In genomic region chr7:45033931-45034290, GRCh38 we compare ENCODE assay signal across 10 cellular contexts. TPM values are rescaled to one million over a fixed set of nuclear protein-coding genes. Genes with fewer than 3 reads are reported as not detected.
A peak's percentile ranks its signal among the peaks of the same experiment; 100 is the strongest.
DNase-seq lines count a peak whose midpoint lies in the region; ATAC-seq and TF ChIP-seq lines count a peak whose summit lies in the region.
"Had no signal": no experiment of that assay in that cellular context is flagged by ENCODE, and none has a peak within 500 bp of the region (broad histone marks: within the 10 kb centered on the region; RNA-seq: fewer than 3 reads in every experiment).

No MANE protein-coding gene starts in this region.

- peaks cover 0 to 26% (median 6%) of the 10 kb centered on the region in 9 donors for H3K36me3 ChIP-seq in heart right ventricle

- no peak for ATAC-seq in activated CD8-positive, alpha-beta T cell treated with anti-CD3 and anti-CD28 coated beads for 36 hours
- peak in 7 of 8 donors; percentile 65 to 77 (median 72) for ATAC-seq in heart right ventricle
- no peak for ATAC-seq in stimulated activated memory B cell treated with anti-CD40 and anti-IgM and Interleukin-4, amounts not matched to agents 10 μg/mL and 1 μg/mL and 100 μg/mL, for 72 hours

- no peak overlapping the region for H3K4me3 ChIP-seq in heart right ventricle
- H3K4me3 ChIP-seq: Peyer's patch had no signal

- TF ChIP-seq CTCF in activated CD8-positive, alpha-beta T cell treated with anti-CD3 and anti-CD28 coated beads for 36 hours (IDR thresholded peaks at IDR 0.05), result no peak
- TF ChIP-seq CTCF in heart right ventricle (IDR thresholded peaks at IDR 0.05) (no peak), endothelial cell (IDR thresholded peaks at IDR 0.05; ENCODE audit: unreplicated experiment) (no peak)

- H3K4me3 Mint-ChIP-seq in activated CD4-positive, alpha-beta T cell treated with anti-CD3 and anti-CD28 coated beads, Interleukin-2, amount 10 ng/mL, durations not matched to agents 24 days and 14 days, result peak overlapping the region; percentile 44
- H3K4me3 Mint-ChIP-seq in activated CD8-positive, alpha-beta T cell treated with anti-CD3 and anti-CD28 coated beads for 36 hours, result no peak overlapping the region
- H3K4me3 Mint-ChIP-seq in stimulated activated memory B cell treated with anti-CD40 and anti-IgM and Interleukin-4, amounts not matched to agents 10 μg/mL and 1 μg/mL and 100 μg/mL, for 72 hours, result no peak overlapping the region
- H3K4me3 Mint-ChIP-seq in endothelial cell (ENCODE audit: unreplicated experiment), result no peak overlapping the region

- H3K27me3 Mint-ChIP-seq in activated CD4-positive, alpha-beta T cell treated with anti-CD3 and anti-CD28 coated beads, Interleukin-2, amount 10 ng/mL, durations not matched to agents 24 days and 14 days, result no peaks in the 10 kb centered on the region
- H3K27me3 Mint-ChIP-seq in activated CD8-positive, alpha-beta T cell treated with anti-CD3 and anti-CD28 coated beads for 36 hours, result no peaks in the 10 kb centered on the region
- H3K27me3 Mint-ChIP-seq in stimulated activated memory B cell treated with anti-CD40 and anti-IgM and Interleukin-4, amounts not matched to agents 10 μg/mL and 1 μg/mL and 100 μg/mL, for 72 hours, result no peaks in the 10 kb centered on the region
- no peaks in the 10 kb centered on the region for H3K27me3 Mint-ChIP-seq in endothelial cell (ENCODE audit: unreplicated experiment)

- H3K4me1 ChIP-seq in heart right ventricle, result peaks cover 0 to 58% (median 21%) of the 10 kb centered on the region in 9 donors

- H3K27ac Mint-ChIP-seq in activated CD4-positive, alpha-beta T cell treated with anti-CD3 and anti-CD28 coated beads, Interleukin-2, amount 10 ng/mL, durations not matched to agents 24 days and 14 days, result peak overlapping the region; percentile 30
- peak overlapping the region; percentile 85 for H3K27ac Mint-ChIP-seq in activated CD8-positive, alpha-beta T cell treated with anti-CD3 and anti-CD28 coated beads for 36 hours
- peak overlapping the region; percentile 24 for H3K27ac Mint-ChIP-seq in stimulated activated memory B cell treated with anti-CD40 and anti-IgM and Interleukin-4, amounts not matched to agents 10 μg/mL and 1 μg/mL and 100 μg/mL, for 72 hours
- H3K27ac Mint-ChIP-seq in endothelial cell (ENCODE audit: unreplicated experiment), result no peak overlapping the region

- POLR2A ChIA-PET in activated CD8-positive, alpha-beta T cell treated with anti-CD3 and anti-CD28 coated beads for 36 hours (lab: Charles Lee), result interaction anchor here (0.6 to 3.4 kb wide), 4 partner anchors 9 to 53 kb away, joined by 3 to 12 read pairs (median 6); no protein-coding TSS in a partner anchor

- 56 to 63% methylated on average over 4 of the region's 4 CpGs for WGBS in heart right ventricle, 2 donors

- peaks cover 63% of the 10 kb centered on the region for H3K4me1 Mint-ChIP-seq in activated CD4-positive, alpha-beta T cell treated with anti-CD3 and anti-CD28 coated beads, Interleukin-2, amount 10 ng/mL, durations not matched to agents 24 days and 14 days
- H3K4me1 Mint-ChIP-seq in activated CD8-positive, alpha-beta T cell treated with anti-CD3 and anti-CD28 coated beads for 36 hours (ENCODE audit: low read depth), result peaks cover 77% of the 10 kb centered on the region
- H3K4me1 Mint-ChIP-seq in stimulated activated memory B cell treated with anti-CD40 and anti-IgM and Interleukin-4, amounts not matched to agents 10 μg/mL and 1 μg/mL and 100 μg/mL, for 72 hours, result peaks cover 75% of the 10 kb centered on the region
- peaks cover 9% of the 10 kb centered on the region for H3K4me1 Mint-ChIP-seq in endothelial cell (ENCODE audit: unreplicated experiment)

- CTCF ChIA-PET in activated CD8-positive, alpha-beta T cell treated with anti-CD3 and anti-CD28 coated beads for 36 hours (lab: Charles Lee), result interaction anchor here (0.9 to 1.3 kb wide), 4 partner anchors 32 to 102 kb away, joined by 3 to 4 read pairs (median 3); no protein-coding TSS in a partner anchor

- no peaks in the 10 kb centered on the region for H3K9me3 Mint-ChIP-seq in activated CD4-positive, alpha-beta T cell treated with anti-CD3 and anti-CD28 coated beads, Interleukin-2, amount 10 ng/mL, durations not matched to agents 24 days and 14 days
- H3K9me3 Mint-ChIP-seq in activated CD8-positive, alpha-beta T cell treated with anti-CD3 and anti-CD28 coated beads for 36 hours, result no peaks in the 10 kb centered on the region
- no peaks in the 10 kb centered on the region for H3K9me3 Mint-ChIP-seq in stimulated activated memory B cell treated with anti-CD40 and anti-IgM and Interleukin-4, amounts not matched to agents 10 μg/mL and 1 μg/mL and 100 μg/mL, for 72 hours
- H3K9me3 Mint-ChIP-seq in endothelial cell (ENCODE audit: unreplicated experiment), result no peaks in the 10 kb centered on the region

- no peaks in the 10 kb centered on the region for H3K9me3 ChIP-seq in heart right ventricle
- H3K9me3 ChIP-seq: Peyer's patch had no signal

- no peaks in the 10 kb centered on the region for H3K27me3 ChIP-seq in heart right ventricle
- H3K27me3 ChIP-seq: Peyer's patch had no signal

- peaks cover 49% of the 10 kb centered on the region for H3K36me3 Mint-ChIP-seq in activated CD4-positive, alpha-beta T cell treated with anti-CD3 and anti-CD28 coated beads, Interleukin-2, amount 10 ng/mL, durations not matched to agents 24 days and 14 days (ENCODE audit: low read depth)
- H3K36me3 Mint-ChIP-seq in activated CD8-positive, alpha-beta T cell treated with anti-CD3 and anti-CD28 coated beads for 36 hours (ENCODE audit: low read depth), result peaks cover 42% of the 10 kb centered on the region
- H3K36me3 Mint-ChIP-seq in stimulated activated memory B cell treated with anti-CD40 and anti-IgM and Interleukin-4, amounts not matched to agents 10 μg/mL and 1 μg/mL and 100 μg/mL, for 72 hours, result peaks cover 16% of the 10 kb centered on the region
- H3K36me3 Mint-ChIP-seq in endothelial cell (ENCODE audit: low read depth, unreplicated experiment), result peaks cover 7% of the 10 kb centered on the region

- intact Hi-C loops in activated CD4-positive, alpha-beta T cell treated with anti-CD3 and anti-CD28 coated beads, Interleukin-2, amount 10 ng/mL, durations not matched to agents 24 days and 14 days (cut with micrococcal nuclease), result no loop called here
- intact Hi-C loops in activated CD8-positive, alpha-beta T cell treated with anti-CD3 and anti-CD28 coated beads for 36 hours (cut with micrococcal nuclease), result no loop called here
- intact Hi-C loops in heart right ventricle (cut with DNase I), result no loop called here

- DNase-seq in activated CD4-positive, alpha-beta T cell treated with anti-CD3 and anti-CD28 coated beads, Interleukin-2, amount 10 ng/mL, durations not matched to agents 24 days and 14 days, result no peak
- no peak for DNase-seq in activated CD4-positive, alpha-beta T cell treated with anti-CD3 and anti-CD28 coated beads, Interleukin-2, amount 50 U/mL, for 1 hour
- no peak for DNase-seq in activated CD8-positive, alpha-beta T cell treated with anti-CD3 and anti-CD28 coated beads for 36 hours
- DNase-seq in heart right ventricle (peak in 1 of 2 donors; percentile 20), endothelial cell (ENCODE audit: low spot score) (no peak), AML-193 (lab: John Stamatoyannopoulos, UW) (no peak), NCI-H2171 treated with DMSO at 0.1 percent for 48 hours (lab: John Stamatoyannopoulos, UW) (no peak)
- DNase-seq: Peyer's patch had no signal

- H3K27ac ChIP-seq in heart right ventricle, result peak overlapping the region in 3 of 10 donors; percentile 2 to 32 (median 23)
- H3K27ac ChIP-seq: Peyer's patch had no signal

RNA-seq across cellular contexts. Expression of gene CCM2, which starts 33.9 kb away (rescaled TPM):
- total RNA-seq in activated CD4-positive, alpha-beta T cell treated with anti-CD3 and anti-CD28 coated beads, Interleukin-2, amount 10 ng/mL, durations not matched to agents 24 days and 14 days, result 59.2 and 63.1 TPM in 2 replicates
- total RNA-seq in activated CD8-positive, alpha-beta T cell treated with anti-CD3 and anti-CD28 coated beads for 36 hours, result 10 to 100 TPM; 72.3 to 77.5 TPM
- total RNA-seq in heart right ventricle (10 to 100 TPM; 21.5 to 37.7 (median 25.4) TPM), endothelial cell (ENCODE audit: unreplicated experiment) (59.8 TPM)
- 10 to 100 TPM; 45.1 to 71.1 TPM for polyA plus RNA-seq in heart right ventricle

RNA-seq across cellular contexts. Expression of gene NACAD, which starts 54.9 kb away (rescaled TPM):
- 0.09 and 0.31 TPM in 2 replicates for total RNA-seq in activated CD4-positive, alpha-beta T cell treated with anti-CD3 and anti-CD28 coated beads, Interleukin-2, amount 10 ng/mL, durations not matched to agents 24 days and 14 days
- total RNA-seq in activated CD8-positive, alpha-beta T cell treated with anti-CD3 and anti-CD28 coated beads for 36 hours, result under 1 TPM; 0.31 to 0.50 TPM
- total RNA-seq in heart right ventricle (10 to 100 TPM in 1 of 10 donors, 1 to 10 TPM in 9; 3.0 to 12.0 (median 4.7) TPM), endothelial cell (ENCODE audit: unreplicated experiment) (3.5 TPM)
- polyA plus RNA-seq in heart right ventricle, result 1 to 10 TPM; 3.2 to 4.7 TPM

RNA-seq across cellular contexts. Expression of gene MYO1G, which starts 55.1 kb away (rescaled TPM):
- 283 and 290 TPM in 2 replicates for total RNA-seq in activated CD4-positive, alpha-beta T cell treated with anti-CD3 and anti-CD28 coated beads, Interleukin-2, amount 10 ng/mL, durations not matched to agents 24 days and 14 days
- 100 to 1,000 TPM; 399 to 403 TPM for total RNA-seq in activated CD8-positive, alpha-beta T cell treated with anti-CD3 and anti-CD28 coated beads for 36 hours
- total RNA-seq in heart right ventricle (10 to 100 TPM in 1 of 10 donors, 1 to 10 TPM in 3, under 1 TPM in 6; 0.30 to 11.0 (median 0.65) TPM), endothelial cell (ENCODE audit: unreplicated experiment) (0.13 TPM)
- polyA plus RNA-seq in heart right ventricle, result 1 to 10 TPM in 1 of 2 donors, under 1 TPM in 1; 0.66 to 1.0 TPM
- total RNA-seq: epithelial cell of proximal tubule had no signal

Comparison
In these comparisons a context has a peak if more than half of its experiments do, and no peak if none do; other contexts are left out.
1. ATAC-seq: peak in heart right ventricle (7 of 8); none in activated CD8-positive, alpha-beta T cell treated with anti-CD3 and anti-CD28 coated beads for 36 hours (single experiment) and stimulated activated memory B cell treated with anti-CD40 and anti-IgM and Interleukin-4, amounts not matched to agents 10 μg/mL and 1 μg/mL and 100 μg/mL, for 72 hours (single experiment).
2. RNA of gene MYO1G, which starts 55.1 kb away (total RNA-seq): 399 to 403 TPM in activated CD8-positive, alpha-beta T cell treated with anti-CD3 and anti-CD28 coated beads for 36 hours and 283 to 290 TPM in activated CD4-positive, alpha-beta T cell treated with anti-CD3 and anti-CD28 coated beads, Interleukin-2, amount 10 ng/mL, durations not matched to agents 24 days and 14 days; 0.30 to 11.0 TPM in heart right ventricle and 0.13 TPM in endothelial cell (single experiment); every median in the first group is over 10 times any median in the second.